Comparison of ENCODE assay signal across 14 cellular contexts in the genomic region with DNA sequence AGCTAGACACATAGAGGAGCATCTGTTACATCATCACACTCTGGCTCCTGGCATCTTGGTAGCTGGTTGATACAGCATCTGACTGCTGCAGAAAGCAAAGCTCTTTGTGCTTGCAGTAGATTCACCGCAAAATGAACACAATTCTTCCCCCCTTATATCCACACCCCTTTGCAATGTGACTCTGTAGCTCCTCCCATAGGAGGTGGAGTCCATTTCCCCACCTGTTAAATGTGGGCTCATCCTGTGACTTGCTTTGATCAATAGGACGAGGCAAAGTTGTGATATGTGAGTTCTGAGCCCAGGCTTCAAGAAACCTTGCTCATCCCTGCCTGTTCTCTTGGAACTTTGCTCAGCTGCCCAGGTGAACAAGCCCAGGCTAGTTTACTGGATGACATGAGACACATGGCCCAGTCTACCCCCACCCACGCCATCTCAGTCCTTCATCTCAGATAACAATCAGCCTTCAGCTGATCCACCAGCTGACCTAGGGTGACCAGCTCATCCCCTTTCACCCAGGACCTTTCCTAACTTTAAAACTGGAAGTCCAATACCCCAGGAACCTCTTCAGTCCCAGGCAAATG.
"Had no signal": no experiment of that assay in that cellular context is flagged by ENCODE, and none has a peak within 500 bp of the region (broad histone marks: within the 10 kb centered on the region; RNA-seq: fewer than 3 reads in every experiment).

No MANE protein-coding gene starts in this region.

- H3K4me3 ChIP-seq: ascending aorta, gastrocnemius medialis, left ventricle myocardium inferior, spleen, thyroid gland had no signal

- ATAC-seq: activated CD4-positive, CD25-positive, alpha-beta regulatory T cell treated with anti-CD3 and anti-CD28 coated beads, Interleukin-2, amount 50 U/mL, for 24 hours; effector memory CD8-positive, alpha-beta T cell; gastrocnemius medialis had no signal

- H3K36me3 ChIP-seq: ascending aorta, gastrocnemius medialis, left ventricle myocardium inferior, spleen, thyroid gland had no signal

- H3K27me3 ChIP-seq: ascending aorta, gastrocnemius medialis, thyroid gland had no signal

- DNase-seq: activated CD4-positive, alpha-beta T cell treated with anti-CD3 and anti-CD28 coated beads, Interleukin-2, amount 10 ng/mL, durations not matched to agents 7 days and 5 days; activated CD8-positive, alpha-beta memory T cell treated with anti-CD3 and anti-CD28 coated beads, Interleukin-2, amount 50 U/mL, for 4 hours; activated effector memory CD4-positive, alpha-beta T cell treated with anti-CD3 and anti-CD28 coated beads, Interleukin-2, amount 50 U/mL, for 16 hours; activated T-cell treated with anti-CD3 and anti-CD28 coated beads, Interleukin-2, amount 50 U/mL, for 48 hours; effector memory CD8-positive, alpha-beta T cell; gastrocnemius medialis; left ventricle myocardium inferior; retina; spleen; stimulated activated CD4-positive, alpha-beta T cell treated with anti-CD3 and anti-CD28 coated beads, Interleukin-4, amount 100 ng/mL, for 4 hours; T1000; thyroid gland had no signal
